Comparison of ENCODE assay signal across 11 cellular contexts in the genomic region with DNA sequence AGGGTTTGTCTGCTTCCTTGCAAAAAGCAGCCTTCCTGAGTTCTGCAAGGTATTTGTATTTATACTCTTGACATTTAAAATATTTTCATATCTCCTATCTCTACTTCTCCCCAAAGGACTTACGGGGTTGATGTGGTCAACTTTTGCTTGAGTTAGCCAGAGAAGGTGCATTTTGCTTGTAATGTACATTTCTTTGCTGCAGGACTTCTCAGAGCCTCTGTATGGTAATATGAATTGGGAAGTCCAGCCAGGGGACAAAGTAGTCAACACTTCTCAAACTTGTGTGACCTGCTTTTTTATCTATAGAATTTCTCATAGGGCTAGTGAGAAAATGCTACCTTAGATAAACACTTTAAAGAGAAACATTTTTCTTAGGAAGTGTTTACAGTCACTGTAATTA.
"Had no signal": no experiment of that assay in that cellular context is flagged by ENCODE, and none has a peak within 500 bp of the region (broad histone marks: within the 10 kb centered on the region; RNA-seq: fewer than 3 reads in every experiment).

No MANE protein-coding gene starts in this region.

- H2AFZ ChIP-seq: GM23248, GM23338 had no signal

- ATAC-seq: GM23338, HCT116 had no signal

- H3K4me2 ChIP-seq: GM23338 had no signal

- H3K27ac ChIP-seq: GM23248 had no signal

- H3K9ac ChIP-seq: GM23248 had no signal

- H3K4me1 ChIP-seq: HAP-1 had no signal

- FAIRE-seq: H1, H54 had no signal

- H3K36me3 ChIP-seq: HAP-1 had no signal

- DNase-seq: GM23248, GOT3, H7, H9, HCEC 1CT, HFFc6 had no signal

- H3K4me3 ChIP-seq: GM23248, GM23338, HAP-1 had no signal

- H3K9me3 ChIP-seq: HAP-1 had no signal
